In the genomic region with DNA sequence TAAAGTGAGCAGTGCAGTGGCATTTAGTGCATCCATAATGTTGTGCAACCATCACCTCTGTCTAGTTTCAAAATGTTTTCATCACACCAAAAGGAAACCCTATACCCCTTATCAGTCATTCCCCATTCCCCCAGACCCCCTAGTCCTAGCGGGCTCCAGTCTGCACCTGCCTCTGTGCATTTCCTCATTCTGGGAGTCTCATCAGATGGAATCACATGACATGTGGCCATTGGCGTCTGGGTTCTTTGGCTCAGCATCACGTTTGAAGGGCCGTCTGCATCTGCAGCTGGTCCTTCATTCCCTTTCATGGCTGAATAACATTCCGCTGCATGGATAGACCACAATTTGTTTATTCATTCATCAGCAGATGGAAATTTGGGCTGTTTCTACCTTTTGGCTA, we compare ENCODE assay signal across 29 cellular contexts. TPM values are rescaled to one million over a fixed set of nuclear protein-coding genes. Genes with fewer than 3 reads are reported as not detected.
"Had no signal": no experiment of that assay in that cellular context is flagged by ENCODE, and none has a peak within 500 bp of the region (broad histone marks: within the 10 kb centered on the region; RNA-seq: fewer than 3 reads in every experiment).

No MANE protein-coding gene starts in this region.

- H3K4me1 ChIP-seq: left lung, lower lobe of right lung, pancreas, prostate gland, stomach, testis, thyroid gland, transverse colon, upper lobe of left lung, vagina had no signal

- H3K36me3 ChIP-seq: left lung, lower lobe of right lung, pancreas, prostate gland, stomach, thyroid gland, transverse colon, upper lobe of left lung, vagina had no signal

- H3K9me3 ChIP-seq: left lung, lower lobe of right lung, pancreas, prostate gland, stomach, testis, thyroid gland, transverse colon, upper lobe of left lung, vagina had no signal

- DNase-seq: immature natural killer cell; kidney; left colon; left lung; lower lobe of right lung; mammary epithelial cell; mesenchymal stem cell; naive thymus-derived CD8-positive, alpha-beta T cell; nucleus accumbens; pancreas; posterior cingulate gyrus; retina; right cardiac atrium; stimulated activated CD4-positive, alpha-beta T cell treated with anti-CD3 and anti-CD28 coated beads, Interleukin-12 subunit alpha, Interleukin-12 subunit beta, amount 100 ng/mL, for 4 hours; stimulated activated CD4-positive, alpha-beta T cell treated with anti-CD3 and anti-CD28 coated beads, Interleukin-15, amount 100 ng/mL, for 24 hours; stimulated activated CD4-positive, alpha-beta T cell treated with anti-CD3 and anti-CD28 coated beads, Interleukin-2, amount 100 ng/mL, for 24 hours; stimulated activated CD4-positive, alpha-beta T cell treated with anti-CD3 and anti-CD28 coated beads, Interleukin-4, amount 100 ng/mL, for 1 hour; stimulated activated naive B cell treated with anti-CD40 and anti-IgM and Interleukin-4, amounts not matched to agents 10 μg/mL and 1 μg/mL and 100 μg/mL, for 72 hours; stimulated activated naive CD8-positive, alpha-beta T cell treated with anti-CD3 and anti-CD28 coated beads, Interleukin-15, Interleukin-2, amounts not matched to agents 100 U/mL and 50 U/mL, for 24 hours; stomach; testis; thyroid gland; transverse colon; upper lobe of left lung had no signal

- H3K27me3 ChIP-seq: left lung, pancreas, testis, thyroid gland, transverse colon, upper lobe of left lung, vagina had no signal

- H3K4me3 ChIP-seq: left lung, lower lobe of right lung, pancreas, prostate gland, skin epidermis, stomach, testis, thyroid gland, transverse colon, upper lobe of left lung, vagina had no signal

- ATAC-seq: left colon; left lung; lower lobe of right lung; naive thymus-derived CD8-positive, alpha-beta T cell; pancreas; right cardiac atrium; sciatic nerve; stimulated activated naive B cell treated with anti-CD40 and anti-IgM and Interleukin-4, amounts not matched to agents 10 μg/mL and 1 μg/mL and 100 μg/mL, for 72 hours; stimulated activated naive CD8-positive, alpha-beta T cell treated with anti-CD3 and anti-CD28 coated beads, Interleukin-15, Interleukin-2, amounts not matched to agents 100 U/mL and 50 U/mL, for 24 hours had no signal

RNA-seq across cellular contexts. Expression of gene NSG2, which starts 55.8 kb away (rescaled TPM):
- polyA plus RNA-seq: immature natural killer cell; liver; mammary epithelial cell; naive thymus-derived CD8-positive, alpha-beta T cell had no signal
